Comparison of ENCODE assay signal across 8 cellular contexts in genomic region chr1:167454304-167454928, GRCh38.
A peak's percentile ranks its signal among the peaks of the same experiment; 100 is the strongest.
DNase-seq lines count a peak whose midpoint lies in the region; ATAC-seq, FAIRE-seq and TF ChIP-seq lines count a peak whose summit lies in the region.

No MANE protein-coding gene starts in this region.

- no peak overlapping the region for H3K27ac ChIP-seq in CD8-positive, alpha-beta memory T cell (ENCODE audit: low read depth, low read length)
- H3K27ac ChIP-seq in K562 (ENCODE audit: extremely low read depth, low read depth, low read length) = no peak overlapping the region

- ATAC-seq in K562 = no peak
- no peak for ATAC-seq in GM21515 (IDR thresholded peaks at IDR 0.05; ENCODE audit: unreplicated experiment)

- WGBS in K562 (ENCODE audit: insufficient coverage, low coverage, missing lambda C conversion rate) = 51% methylated on average over 19 of the region's 21 CpGs

- peak overlapping the region; percentile 48 to 94 (median 90) for H3K27ac Mint-ChIP-seq in CD8-positive, alpha-beta memory T cell
- no peak overlapping the region for H3K27ac Mint-ChIP-seq in mesothelial cell of epicardium

- H2AFZ ChIP-seq in K562 (ENCODE audit: low read depth, low read length) = peak overlapping the region; percentile 91

- H3K4me3 ChIP-seq in CD8-positive, alpha-beta memory T cell (ENCODE audit: low read length) = peak overlapping the region; percentile 82
- peak overlapping the region; percentile 50 for H3K4me3 ChIP-seq in K562

- no peak for FAIRE-seq in K562 (lab: Jason Lieb, UNC)

- peak overlapping the region; percentile 67 to 84 (median 79) for H3K4me3 Mint-ChIP-seq in CD8-positive, alpha-beta memory T cell
- peak overlapping the region; percentile 68 for H3K4me3 Mint-ChIP-seq in mesothelial cell of epicardium

- peaks cover 71% of the 10 kb centered on the region for H3K4me1 ChIP-seq in CD8-positive, alpha-beta memory T cell (ENCODE audit: insufficient read depth, low read length)
- peaks cover 8 to 17% of the 10 kb centered on the region in 2 experiments for H3K4me1 ChIP-seq in K562 (replicated peaks in 1 of 2; ENCODE audit: control insufficient read depth in 2 of 2, insufficient read depth in 2 of 2, low read length in 2 of 2)

- H3K79me2 ChIP-seq in K562 (ENCODE audit: control insufficient read depth, insufficient read depth, low read length) = no peaks in the 10 kb centered on the region

- H3K27me3 Mint-ChIP-seq in CD8-positive, alpha-beta memory T cell = no peaks in the 10 kb centered on the region
- H3K27me3 Mint-ChIP-seq in mesothelial cell of epicardium (ENCODE audit: low read depth) = peaks cover 40% of the 10 kb centered on the region

- peaks cover 57 to 80% (median 71%) of the 10 kb centered on the region in 3 donors for H3K4me1 Mint-ChIP-seq in CD8-positive, alpha-beta memory T cell
- H3K4me1 Mint-ChIP-seq in mesothelial cell of epicardium = peaks cover 4% of the 10 kb centered on the region

- no peaks in the 10 kb centered on the region for H3K9me3 Mint-ChIP-seq in CD8-positive, alpha-beta memory T cell
- no peaks in the 10 kb centered on the region for H3K9me3 Mint-ChIP-seq in mesothelial cell of epicardium

- peaks cover 4% of the 10 kb centered on the region for H3K36me3 ChIP-seq in CD8-positive, alpha-beta memory T cell (ENCODE audit: insufficient read depth, low read length)
- no peaks in the 10 kb centered on the region for H3K36me3 ChIP-seq in K562 (ENCODE audit: control insufficient read depth, insufficient read depth, low read length)

- H3K9me3 ChIP-seq in CD8-positive, alpha-beta memory T cell (ENCODE audit: low read length) = no peaks in the 10 kb centered on the region
- no peaks in the 10 kb centered on the region for H3K9me3 ChIP-seq in K562 (replicated peaks; ENCODE audit: control insufficient read depth, insufficient read depth, low read depth, low read length)

- peak overlapping the region; percentile 35 to 90; a peak in 3 of 4 replicates for H3K9ac ChIP-seq in K562 (ENCODE audit: insufficient read depth in 1 of 2, low read depth in 2 of 2, low read length in 2 of 2)

- TF ChIP-seq EP300 in K562 (IDR thresholded peaks at IDR 0.05; ENCODE audit: low read length) = no peak

- CTCF ChIA-PET in CD8-positive, alpha-beta memory T cell (lab: Charles Lee) = interaction anchor here (1.0 to 4.7 kb wide), 9 partner anchors 11 to 80 kb away, joined by 3 to 42 read pairs (median 5); partner anchors contain the start of gene CD247
- CTCF ChIA-PET in K562 (lab: Yijun Ruan, JAX; ENCODE audit: low intra/inter-chr PET ratio) = no interaction called here

- peak overlapping the region; percentile 81 for H3K4me2 ChIP-seq in K562 (ENCODE audit: insufficient read depth, low read length)

- TF ChIP-seq CTCF in K562 (IDR thresholded peaks at IDR 0.05 in 2 of 3, conservative IDR thresholded peaks at IDR 0.05 in 1 of 3; ENCODE audit: insufficient read depth in 2 of 3, low read depth in 1 of 3, low read length in 3 of 3) = no peak
- TF ChIP-seq CTCF in mesothelial cell of epicardium (IDR thresholded peaks at IDR 0.05; ENCODE audit: unreplicated experiment) = no peak

- BruUV-seq in K562 (replicated peaks; lab: Mats Ljungman, UMichigan) = no TSS peak

- intact Hi-C loops in K562 (cut with micrococcal nuclease) = no loop called here

- TF ChIP-seq POLR2A in K562 (conservative IDR thresholded peaks at IDR 0.05) = no peak

- H3K27me3 ChIP-seq in CD8-positive, alpha-beta memory T cell (ENCODE audit: insufficient read depth, low read length, poor library complexity, severe bottlenecking) = no peaks in the 10 kb centered on the region
- peaks cover 36 to 48% of the 10 kb centered on the region in 2 experiments for H3K27me3 ChIP-seq in K562 (ENCODE audit: control insufficient read depth in 2 of 2, insufficient read depth in 2 of 2, low read length in 2 of 2)

- DNase-seq in CD8-positive, alpha-beta memory T cell = no peak
- peak; percentile 60 for DNase-seq in KBM-7
- no peak for DNase-seq in K562 (ENCODE audit: extremely low read depth in 1 of 4, low spot score in 3 of 4)
- DNase-seq in mesothelial cell of epicardium (ENCODE audit: low spot score in 2 of 2, unreplicated experiment in 2 of 2) = no peak
- DNase-seq in effector CD4-positive, alpha-beta T cell = no peak
- no peak for DNase-seq in COLO829 (ENCODE audit: low spot score)
- DNase-seq in NK-92 (lab: John Stamatoyannopoulos, UW; ENCODE audit: unreplicated experiment) = no peak

- H4K20me1 ChIP-seq in K562 (replicated peaks; ENCODE audit: control insufficient read depth, insufficient read depth, low read length) = no peaks in the 10 kb centered on the region; the same call in 1 of the 2 replicates

- H3K36me3 Mint-ChIP-seq in CD8-positive, alpha-beta memory T cell = peaks cover 0 to 27% (median 0%) of the 10 kb centered on the region in 3 donors
- no peaks in the 10 kb centered on the region for H3K36me3 Mint-ChIP-seq in mesothelial cell of epicardium

- POLR2A ChIA-PET in CD8-positive, alpha-beta memory T cell (lab: Charles Lee) = interaction anchor here (0.8 to 2.8 kb wide), 12 partner anchors 13 to 232 kb away, joined by 3 to 11 read pairs (median 4); partner anchors contain the start of gene CD247
- POLR2A ChIA-PET in K562 (lab: Yijun Ruan, JAX) = no interaction called here

- no peak for TF ChIP-seq RAD21 in K562 (CRISPR knock-in tag; conservative IDR thresholded peaks at IDR 0.05 in 1 of 2, IDR thresholded peaks at IDR 0.05 in 1 of 2)

- in situ Hi-C loops in KBM-7 (cut with MboI; ENCODE audit: low pct_unique_long_range_greater_than_20kb, low sequenced_read_pairs) = no loop called here
- in situ Hi-C loops in K562 (cut with MboI) = no loop called here

- H3K9me1 ChIP-seq in K562 (ENCODE audit: control insufficient read depth, insufficient read depth, low read length) = no peaks in the 10 kb centered on the region

TF ChIP-seq in K562, 482 proteins besides CTCF, POLR2A, EP300 and RAD21 (continues in another document):
- no peak for TF ChIP-seq ZNF12 (CRISPR knock-in tag; IDR thresholded peaks at IDR 0.05)
- no peak for TF ChIP-seq CBFA2T3 (IDR thresholded peaks at IDR 0.05)
- TF ChIP-seq CBX8 (IDR thresholded peaks at IDR 0.05; ENCODE audit: borderline replicate concordance, extremely low read depth, low read depth, low read length, poor library complexity, severe bottlenecking) = peak; percentile 33
- peak; percentile 25; the same call in 1 of the 2 replicates for TF ChIP-seq USF1 (CRISPR knock-in tag; IDR thresholded peaks at IDR 0.05)
- TF ChIP-seq, protein P1, sequence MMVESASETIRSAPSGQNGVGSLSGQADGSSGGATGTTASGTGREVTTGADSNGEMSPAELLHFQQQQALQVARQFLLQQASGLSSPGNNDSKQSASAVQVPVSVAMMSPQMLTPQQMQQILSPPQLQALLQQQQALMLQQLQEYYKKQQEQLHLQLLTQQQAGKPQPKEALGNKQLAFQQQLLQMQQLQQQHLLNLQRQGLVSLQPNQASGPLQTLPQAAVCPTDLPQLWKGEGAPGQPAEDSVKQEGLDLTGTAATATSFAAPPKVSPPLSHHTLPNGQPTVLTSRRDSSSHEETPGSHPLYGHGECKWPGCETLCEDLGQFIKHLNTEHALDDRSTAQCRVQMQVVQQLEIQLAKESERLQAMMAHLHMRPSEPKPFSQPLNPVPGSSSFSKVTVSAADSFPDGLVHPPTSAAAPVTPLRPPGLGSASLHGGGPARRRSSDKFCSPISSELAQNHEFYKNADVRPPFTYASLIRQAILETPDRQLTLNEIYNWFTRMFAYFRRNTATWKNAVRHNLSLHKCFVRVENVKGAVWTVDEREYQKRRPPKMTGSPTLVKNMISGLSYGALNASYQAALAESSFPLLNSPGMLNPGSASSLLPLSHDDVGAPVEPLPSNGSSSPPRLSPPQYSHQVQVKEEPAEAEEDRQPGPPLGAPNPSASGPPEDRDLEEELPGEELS (CRISPR knock-in tag; IDR thresholded peaks at IDR 0.05; ENCODE audit: borderline replicate concordance) = no peak
- TF ChIP-seq ZNF316 (IDR thresholded peaks at IDR 0.05) = no peak
- peak; percentile 10 for TF ChIP-seq CBX2 (IDR thresholded peaks at IDR 0.05; ENCODE audit: insufficient read depth, low read length, poor library complexity, severe bottlenecking)
- TF ChIP-seq, protein P2, sequence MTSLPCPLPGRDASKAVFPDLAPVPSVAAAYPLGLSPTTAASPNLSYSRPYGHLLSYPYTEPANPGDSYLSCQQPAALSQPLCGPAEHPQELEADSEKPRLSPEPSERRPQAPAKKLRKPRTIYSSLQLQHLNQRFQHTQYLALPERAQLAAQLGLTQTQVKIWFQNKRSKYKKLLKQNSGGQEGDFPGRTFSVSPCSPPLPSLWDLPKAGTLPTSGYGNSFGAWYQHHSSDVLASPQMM (CRISPR knock-in tag; IDR thresholded peaks at IDR 0.05) = no peak
- TF ChIP-seq EZH2 (IDR thresholded peaks at IDR 0.05; ENCODE audit: borderline replicate concordance, low read depth, low read length) = peak; percentile 74; the same call in 1 of the 2 replicates
- TF ChIP-seq NCOA6 (IDR thresholded peaks at IDR 0.05) = no peak
- peak; percentile 52; the same call in 1 of the 2 replicates for TF ChIP-seq ZBTB33 (CRISPR knock-in tag; IDR thresholded peaks at IDR 0.05)
